8 cellular contexts compared by ENCODE assay signal in genomic region chr16:75263963-75264445, GRCh38. TPM values are rescaled to one million over a fixed set of nuclear protein-coding genes. Genes with fewer than 3 reads are reported as not detected.
A peak's percentile ranks its signal among the peaks of the same experiment; 100 is the strongest.
DNase-seq lines count a peak whose midpoint lies in the region; ATAC-seq and TF ChIP-seq lines count a peak whose summit lies in the region.

No MANE protein-coding gene starts in this region.

- no peak for TF ChIP-seq CTCF in foreskin fibroblast (IDR thresholded peaks at IDR 0.05; ENCODE audit: low read depth, low read length)

- DNase-seq in Caki2 (ENCODE audit: low read depth) (peak; percentile 43), foreskin fibroblast (peak in 1 of 2 donors; percentile 62), pons (ENCODE audit: low spot score) (peak; percentile 31), NCI-H2029 (lab: John Stamatoyannopoulos, UW) (no peak), DMS53 treated with DMSO at 0.1 percent for 48 hours (lab: John Stamatoyannopoulos, UW; ENCODE audit: unreplicated experiment) (no peak)
- DNase-seq in stimulated activated CD4-positive, alpha-beta T cell treated with anti-CD3 and anti-CD28 coated beads, Interleukin-12 subunit alpha, Interleukin-12 subunit beta, amount 100 ng/mL, for 4 hours: no peak

- peak; percentile 23 for ATAC-seq in SK-N-SH treated with all-trans-retinoic acid at 6 μM for 48 hours
- no peak for ATAC-seq in HG02798 (IDR thresholded peaks at IDR 0.05; ENCODE audit: poor library complexity, unreplicated experiment)

- peak overlapping the region; percentile 85 to 96 for H3K4me3 ChIP-seq in foreskin fibroblast (ENCODE audit: low read depth in 1 of 2, low read length in 2 of 2)

- in situ Hi-C loops in Caki2 (cut with HindIII; ENCODE audit: low pct_unique_long_range_greater_than_20kb, low sequenced_read_pairs): no loop called here

TF ChIP-seq in SK-N-SH treated with all-trans-retinoic acid at 6 μM for 48 hours, 23 proteins besides CTCF, POLR2A, EP300 and RAD21:
- no peak for TF ChIP-seq ESRRG (CRISPR knock-in tag; IDR thresholded peaks at IDR 0.05)
- TF ChIP-seq ZNF70 (CRISPR knock-in tag; IDR thresholded peaks at IDR 0.05): no peak
- no peak for TF ChIP-seq TCF4 (CRISPR knock-in tag; IDR thresholded peaks at IDR 0.05; ENCODE audit: borderline replicate concordance)
- TF ChIP-seq CSRNP3 (CRISPR knock-in tag; IDR thresholded peaks at IDR 0.05): no peak
- no peak for TF ChIP-seq BACH2 (CRISPR knock-in tag; IDR thresholded peaks at IDR 0.05; ENCODE audit: borderline replicate concordance)
- no peak for TF ChIP-seq PPARA (CRISPR knock-in tag; IDR thresholded peaks at IDR 0.05; ENCODE audit: borderline replicate concordance)
- no peak for TF ChIP-seq ZFP3 (CRISPR knock-in tag; IDR thresholded peaks at IDR 0.05)
- no peak for TF ChIP-seq ISL1 (CRISPR knock-in tag; IDR thresholded peaks at IDR 0.05)
- TF ChIP-seq SNAI2 (CRISPR knock-in tag; IDR thresholded peaks at IDR 0.05): no peak
- TF ChIP-seq TSHZ2 (CRISPR knock-in tag; IDR thresholded peaks at IDR 0.05): no peak
- TF ChIP-seq ZC3H10 (CRISPR knock-in tag; IDR thresholded peaks at IDR 0.05): no peak
- TF ChIP-seq PATZ1 (CRISPR knock-in tag; IDR thresholded peaks at IDR 0.05; ENCODE audit: borderline replicate concordance): no peak
- TF ChIP-seq GLIS3 (CRISPR knock-in tag; IDR thresholded peaks at IDR 0.05): no peak
- TF ChIP-seq OSR1 (CRISPR knock-in tag; IDR thresholded peaks at IDR 0.05): no peak
- TF ChIP-seq POU6F1 (CRISPR knock-in tag; IDR thresholded peaks at IDR 0.05; ENCODE audit: borderline replicate concordance, low read depth): no peak
- no peak for TF ChIP-seq ARNTL (CRISPR knock-in tag; IDR thresholded peaks at IDR 0.05; ENCODE audit: borderline replicate concordance, low read depth)
- TF ChIP-seq TOX (CRISPR knock-in tag; IDR thresholded peaks at IDR 0.05; ENCODE audit: borderline replicate concordance): no peak
- no peak for TF ChIP-seq RARB (CRISPR knock-in tag; IDR thresholded peaks at IDR 0.05)
- no peak for TF ChIP-seq CREB5 (CRISPR knock-in tag; IDR thresholded peaks at IDR 0.05; ENCODE audit: low read depth)
- no peak for TF ChIP-seq CSDC2 (CRISPR knock-in tag; IDR thresholded peaks at IDR 0.05)

RNA-seq across cellular contexts. Expression of gene BCAR1, which starts 12.6 kb away (rescaled TPM):
- total RNA-seq in Caki2 (2014; rRNA removed; shearing (Covaris generic); ENCODE audit: low replicate concordance): 85.7 and 94.2 TPM in 2 replicates

RNA-seq across cellular contexts. Expression of gene CTRB1, which starts 45.2 kb away (rescaled TPM):
- not detected in 2 replicates for total RNA-seq in Caki2 (2014; rRNA removed; shearing (Covaris generic); ENCODE audit: low replicate concordance)

RNA-seq across cellular contexts. Expression of gene CTRB2, which starts 57.0 kb away (rescaled TPM):
- not detected in 2 replicates for total RNA-seq in Caki2 (2014; rRNA removed; shearing (Covaris generic); ENCODE audit: low replicate concordance)

Comparison
In these comparisons a context has a peak if more than half of its experiments do, and no peak if none do; other contexts are left out.
1. DNase-seq: peak in Caki2 (single experiment) and pons (single experiment); none in NCI-H2029 (single experiment), stimulated activated CD4-positive, alpha-beta T cell treated with anti-CD3 and anti-CD28 coated beads, Interleukin-12 subunit alpha, Interleukin-12 subunit beta, amount 100 ng/mL, for 4 hours (single experiment) and DMS53 treated with DMSO at 0.1 percent for 48 hours (single experiment).